In the genomic region with DNA sequence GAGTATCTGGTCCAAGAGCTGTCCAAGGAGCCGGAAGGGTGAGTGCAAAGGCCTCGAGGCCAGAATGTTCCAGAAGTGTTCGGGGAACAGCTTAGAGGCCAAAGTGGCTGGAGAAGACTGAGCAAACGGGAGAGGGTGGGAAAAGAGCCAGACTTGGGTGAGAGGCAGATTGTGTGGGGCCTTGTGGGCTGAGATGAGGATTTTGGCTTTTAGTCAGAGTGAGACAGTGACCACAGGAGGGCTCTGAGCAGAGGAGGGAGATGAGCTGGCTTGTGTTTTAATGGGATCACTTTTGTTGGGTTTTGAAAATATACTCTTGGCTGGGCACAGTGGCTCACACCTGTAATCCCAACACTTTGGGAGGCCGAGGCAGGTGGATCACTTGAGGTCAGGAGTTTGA, we compare ENCODE assay signal across 3 cellular contexts.
TF ChIP-seq lines count a peak whose summit lies in the region.

No MANE protein-coding gene starts in this region.

TF ChIP-seq in A549, 52 proteins besides CTCF, POLR2A, EP300 and RAD21:
- no peak for TF ChIP-seq CHD2 (IDR thresholded peaks at IDR 0.05; ENCODE audit: low read length, partially characterized antibody)
- no peak for TF ChIP-seq ZFP36 (IDR thresholded peaks at IDR 0.05; ENCODE audit: borderline replicate concordance, partially characterized antibody)

TF ChIP-seq in GM23338, 12 proteins besides CTCF, POLR2A, EP300 and RAD21:
- TF ChIP-seq, protein P1, sequence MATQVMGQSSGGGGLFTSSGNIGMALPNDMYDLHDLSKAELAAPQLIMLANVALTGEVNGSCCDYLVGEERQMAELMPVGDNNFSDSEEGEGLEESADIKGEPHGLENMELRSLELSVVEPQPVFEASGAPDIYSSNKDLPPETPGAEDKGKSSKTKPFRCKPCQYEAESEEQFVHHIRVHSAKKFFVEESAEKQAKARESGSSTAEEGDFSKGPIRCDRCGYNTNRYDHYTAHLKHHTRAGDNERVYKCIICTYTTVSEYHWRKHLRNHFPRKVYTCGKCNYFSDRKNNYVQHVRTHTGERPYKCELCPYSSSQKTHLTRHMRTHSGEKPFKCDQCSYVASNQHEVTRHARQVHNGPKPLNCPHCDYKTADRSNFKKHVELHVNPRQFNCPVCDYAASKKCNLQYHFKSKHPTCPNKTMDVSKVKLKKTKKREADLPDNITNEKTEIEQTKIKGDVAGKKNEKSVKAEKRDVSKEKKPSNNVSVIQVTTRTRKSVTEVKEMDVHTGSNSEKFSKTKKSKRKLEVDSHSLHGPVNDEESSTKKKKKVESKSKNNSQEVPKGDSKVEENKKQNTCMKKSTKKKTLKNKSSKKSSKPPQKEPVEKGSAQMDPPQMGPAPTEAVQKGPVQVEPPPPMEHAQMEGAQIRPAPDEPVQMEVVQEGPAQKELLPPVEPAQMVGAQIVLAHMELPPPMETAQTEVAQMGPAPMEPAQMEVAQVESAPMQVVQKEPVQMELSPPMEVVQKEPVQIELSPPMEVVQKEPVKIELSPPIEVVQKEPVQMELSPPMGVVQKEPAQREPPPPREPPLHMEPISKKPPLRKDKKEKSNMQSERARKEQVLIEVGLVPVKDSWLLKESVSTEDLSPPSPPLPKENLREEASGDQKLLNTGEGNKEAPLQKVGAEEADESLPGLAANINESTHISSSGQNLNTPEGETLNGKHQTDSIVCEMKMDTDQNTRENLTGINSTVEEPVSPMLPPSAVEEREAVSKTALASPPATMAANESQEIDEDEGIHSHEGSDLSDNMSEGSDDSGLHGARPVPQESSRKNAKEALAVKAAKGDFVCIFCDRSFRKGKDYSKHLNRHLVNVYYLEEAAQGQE (IDR thresholded peaks at IDR 0.05; ENCODE audit: unreplicated experiment), result no peak
- no peak for TF ChIP-seq POLR2AphosphoS5 (IDR thresholded peaks at IDR 0.05; ENCODE audit: low read depth)
- TF ChIP-seq EZH2 (IDR thresholded peaks at IDR 0.05; ENCODE audit: low read depth, unreplicated experiment), result no peak
- no peak for TF ChIP-seq ZNF331 (CRISPR knock-in tag; IDR thresholded peaks at IDR 0.05; ENCODE audit: low read depth)
- no peak for TF ChIP-seq NANOG (IDR thresholded peaks at IDR 0.05; ENCODE audit: borderline replicate concordance)
- no peak for TF ChIP-seq EZH2phosphoT487 (IDR thresholded peaks at IDR 0.05; ENCODE audit: unreplicated experiment)
- no peak for TF ChIP-seq JUNB (IDR thresholded peaks at IDR 0.05; ENCODE audit: unreplicated experiment)
- no peak for TF ChIP-seq ZNF114 (CRISPR knock-in tag; IDR thresholded peaks at IDR 0.05)

TF ChIP-seq in K562, 482 proteins besides CTCF, POLR2A, EP300 and RAD21:
- TF ChIP-seq MTA1 (IDR thresholded peaks at IDR 0.05; ENCODE audit: borderline replicate concordance) (no peak), ZNF124 (CRISPR knock-in tag; IDR thresholded peaks at IDR 0.05) (no peak), ZNF146 (CRISPR knock-in tag; IDR thresholded peaks at IDR 0.05; ENCODE audit: unreplicated experiment) (no peak), SMAD2 (IDR thresholded peaks at IDR 0.05; ENCODE audit: low read depth, low read length) (no peak), MTA3 (IDR thresholded peaks at IDR 0.05; ENCODE audit: borderline replicate concordance) (no peak), SMARCA5 (IDR thresholded peaks at IDR 0.05) (no peak), XRCC5 (IDR thresholded peaks at IDR 0.05; ENCODE audit: low read depth, low read length) (no peak), NFIX (CRISPR knock-in tag; IDR thresholded peaks at IDR 0.05; ENCODE audit: low read depth) (no peak), FOXP1 (CRISPR knock-in tag; IDR thresholded peaks at IDR 0.05) (no peak), PML (IDR thresholded peaks at IDR 0.05; ENCODE audit: low read length) (no peak)
- TF ChIP-seq, protein P2, sequence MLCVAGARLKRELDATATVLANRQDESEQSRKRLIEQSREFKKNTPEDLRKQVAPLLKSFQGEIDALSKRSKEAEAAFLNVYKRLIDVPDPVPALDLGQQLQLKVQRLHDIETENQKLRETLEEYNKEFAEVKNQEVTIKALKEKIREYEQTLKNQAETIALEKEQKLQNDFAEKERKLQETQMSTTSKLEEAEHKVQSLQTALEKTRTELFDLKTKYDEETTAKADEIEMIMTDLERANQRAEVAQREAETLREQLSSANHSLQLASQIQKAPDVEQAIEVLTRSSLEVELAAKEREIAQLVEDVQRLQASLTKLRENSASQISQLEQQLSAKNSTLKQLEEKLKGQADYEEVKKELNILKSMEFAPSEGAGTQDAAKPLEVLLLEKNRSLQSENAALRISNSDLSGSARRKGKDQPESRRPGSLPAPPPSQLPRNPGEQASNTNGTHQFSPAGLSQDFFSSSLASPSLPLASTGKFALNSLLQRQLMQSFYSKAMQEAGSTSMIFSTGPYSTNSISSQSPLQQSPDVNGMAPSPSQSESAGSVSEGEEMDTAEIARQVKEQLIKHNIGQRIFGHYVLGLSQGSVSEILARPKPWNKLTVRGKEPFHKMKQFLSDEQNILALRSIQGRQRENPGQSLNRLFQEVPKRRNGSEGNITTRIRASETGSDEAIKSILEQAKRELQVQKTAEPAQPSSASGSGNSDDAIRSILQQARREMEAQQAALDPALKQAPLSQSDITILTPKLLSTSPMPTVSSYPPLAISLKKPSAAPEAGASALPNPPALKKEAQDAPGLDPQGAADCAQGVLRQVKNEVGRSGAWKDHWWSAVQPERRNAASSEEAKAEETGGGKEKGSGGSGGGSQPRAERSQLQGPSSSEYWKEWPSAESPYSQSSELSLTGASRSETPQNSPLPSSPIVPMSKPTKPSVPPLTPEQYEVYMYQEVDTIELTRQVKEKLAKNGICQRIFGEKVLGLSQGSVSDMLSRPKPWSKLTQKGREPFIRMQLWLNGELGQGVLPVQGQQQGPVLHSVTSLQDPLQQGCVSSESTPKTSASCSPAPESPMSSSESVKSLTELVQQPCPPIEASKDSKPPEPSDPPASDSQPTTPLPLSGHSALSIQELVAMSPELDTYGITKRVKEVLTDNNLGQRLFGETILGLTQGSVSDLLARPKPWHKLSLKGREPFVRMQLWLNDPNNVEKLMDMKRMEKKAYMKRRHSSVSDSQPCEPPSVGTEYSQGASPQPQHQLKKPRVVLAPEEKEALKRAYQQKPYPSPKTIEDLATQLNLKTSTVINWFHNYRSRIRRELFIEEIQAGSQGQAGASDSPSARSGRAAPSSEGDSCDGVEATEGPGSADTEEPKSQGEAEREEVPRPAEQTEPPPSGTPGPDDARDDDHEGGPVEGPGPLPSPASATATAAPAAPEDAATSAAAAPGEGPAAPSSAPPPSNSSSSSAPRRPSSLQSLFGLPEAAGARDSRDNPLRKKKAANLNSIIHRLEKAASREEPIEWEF (CRISPR knock-in tag; IDR thresholded peaks at IDR 0.05), result no peak
- TF ChIP-seq, protein P3, sequence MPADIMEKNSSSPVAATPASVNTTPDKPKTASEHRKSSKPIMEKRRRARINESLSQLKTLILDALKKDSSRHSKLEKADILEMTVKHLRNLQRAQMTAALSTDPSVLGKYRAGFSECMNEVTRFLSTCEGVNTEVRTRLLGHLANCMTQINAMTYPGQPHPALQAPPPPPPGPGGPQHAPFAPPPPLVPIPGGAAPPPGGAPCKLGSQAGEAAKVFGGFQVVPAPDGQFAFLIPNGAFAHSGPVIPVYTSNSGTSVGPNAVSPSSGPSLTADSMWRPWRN (IDR thresholded peaks at IDR 0.05; ENCODE audit: low read depth), result no peak
